ENCODE assay signal across 9 cellular contexts in genomic region chr19:14450168-14450874, GRCh38. TPM values are rescaled to one million over a fixed set of nuclear protein-coding genes. Genes with fewer than 3 reads are reported as not detected.
DNase-seq lines count a peak whose midpoint lies in the region; ATAC-seq and TF ChIP-seq lines count a peak whose summit lies in the region.
"Had no signal": no experiment of that assay in that cellular context is flagged by ENCODE, and none has a peak within 500 bp of the region (broad histone marks: within the 10 kb centered on the region; RNA-seq: fewer than 3 reads in every experiment).

No MANE protein-coding gene starts in this region.

- H3K4me1 ChIP-seq in heart left ventricle, result no peaks in the 10 kb centered on the region
- H3K4me1 ChIP-seq: pancreas had no signal

- H3K9me3 Mint-ChIP-seq in activated naive CD8-positive, alpha-beta T cell (ENCODE audit: low read depth), result no peaks in the 10 kb centered on the region
- no peaks in the 10 kb centered on the region for H3K9me3 Mint-ChIP-seq in natural killer cell

- no peak overlapping the region for H3K27ac ChIP-seq in heart left ventricle
- H3K27ac ChIP-seq: pancreas had no signal

- intact Hi-C loops in heart left ventricle (cut with DNase I), result no loop called here
- intact Hi-C loops in Right ventricle myocardium superior (cut with DNase I), result no loop called here
- intact Hi-C loops in natural killer cell (cut with micrococcal nuclease), result no loop called here

- H3K4me3 ChIP-seq in heart left ventricle, result no peak overlapping the region
- H3K4me3 ChIP-seq: pancreas had no signal

- peak in 2 of 5 donors; percentile 15 to 40 for DNase-seq in heart left ventricle
- DNase-seq in Right ventricle myocardium superior, result no peak
- DNase-seq in natural killer cell, result peak; percentile 56

- no peaks in the 10 kb centered on the region for H3K27me3 ChIP-seq in heart left ventricle
- H3K27me3 ChIP-seq: pancreas had no signal

- 83 to 86% (median 85%) methylated on average over 28 to 30 of the region's 30 CpGs for WGBS in heart left ventricle, 4 donors

- H3K9me3 ChIP-seq in heart left ventricle, result no peaks in the 10 kb centered on the region
- H3K9me3 ChIP-seq: pancreas had no signal

- H3K36me3 Mint-ChIP-seq in activated naive CD8-positive, alpha-beta T cell, result peaks cover 10% of the 10 kb centered on the region
- H3K36me3 Mint-ChIP-seq in natural killer cell, result no peaks in the 10 kb centered on the region

- peaks cover 5 to 100% (median 97%) of the 10 kb centered on the region in 9 donors for H3K36me3 ChIP-seq in heart left ventricle

- no peaks in the 10 kb centered on the region for H3K27me3 Mint-ChIP-seq in activated naive CD8-positive, alpha-beta T cell
- H3K27me3 Mint-ChIP-seq in natural killer cell (ENCODE audit: low read depth in 2 of 2), result no peaks in the 10 kb centered on the region

- H3K27ac Mint-ChIP-seq in activated naive CD8-positive, alpha-beta T cell, result peak overlapping the region; percentile 16
- H3K27ac Mint-ChIP-seq in natural killer cell, result peak overlapping the region; percentile 69

- TF ChIP-seq CTCF in heart left ventricle (IDR thresholded peaks at IDR 0.05) (no peak), natural killer cell (IDR thresholded peaks at IDR 0.05) (no peak)

- no peak overlapping the region for H3K4me3 Mint-ChIP-seq in activated naive CD8-positive, alpha-beta T cell
- H3K4me3 Mint-ChIP-seq in natural killer cell, result no peak overlapping the region

- ATAC-seq in heart left ventricle (peak; percentile 44 to 63 (median 50)), Right ventricle myocardium superior (ENCODE audit: poor library complexity) (no peak), SK-N-SH treated with all-trans-retinoic acid at 6 μM for 48 hours (peak; percentile 95), natural killer cell (peak; percentile 90 to 99 (median 96)), HG03139 (IDR thresholded peaks at IDR 0.05; ENCODE audit: unreplicated experiment) (no peak), GM19397 (IDR thresholded peaks at IDR 0.05; ENCODE audit: unreplicated experiment) (no peak), GM21717 (IDR thresholded peaks at IDR 0.05; ENCODE audit: unreplicated experiment) (no peak)

- H3K4me1 Mint-ChIP-seq in activated naive CD8-positive, alpha-beta T cell (ENCODE audit: low read depth), result peaks cover 14% of the 10 kb centered on the region
- H3K4me1 Mint-ChIP-seq in natural killer cell, result peaks cover 12 to 28% of the 10 kb centered on the region in 2 donors

- TF ChIP-seq POLR2A in heart left ventricle (IDR thresholded peaks at IDR 0.05), result no peak

TF ChIP-seq in SK-N-SH treated with all-trans-retinoic acid at 6 μM for 48 hours, 23 proteins besides CTCF, POLR2A, EP300 and RAD21:
- no peak for TF ChIP-seq ZFP30 (CRISPR knock-in tag; IDR thresholded peaks at IDR 0.05)
- no peak for TF ChIP-seq ZNF565 (CRISPR knock-in tag; conservative IDR thresholded peaks at IDR 0.05; ENCODE audit: low read depth)
- no peak for TF ChIP-seq ESRRG (CRISPR knock-in tag; IDR thresholded peaks at IDR 0.05)
- no peak for TF ChIP-seq CSDC2 (CRISPR knock-in tag; IDR thresholded peaks at IDR 0.05)
- TF ChIP-seq ZFP3 (CRISPR knock-in tag; IDR thresholded peaks at IDR 0.05), result no peak
- no peak for TF ChIP-seq CSRNP3 (CRISPR knock-in tag; IDR thresholded peaks at IDR 0.05)
- no peak for TF ChIP-seq TCF4 (CRISPR knock-in tag; IDR thresholded peaks at IDR 0.05; ENCODE audit: borderline replicate concordance)
- no peak for TF ChIP-seq CREB5 (CRISPR knock-in tag; IDR thresholded peaks at IDR 0.05; ENCODE audit: low read depth)
- TF ChIP-seq ARNTL (CRISPR knock-in tag; IDR thresholded peaks at IDR 0.05; ENCODE audit: borderline replicate concordance, low read depth), result no peak
- TF ChIP-seq TSHZ2 (CRISPR knock-in tag; IDR thresholded peaks at IDR 0.05), result no peak
- no peak for TF ChIP-seq OSR1 (CRISPR knock-in tag; IDR thresholded peaks at IDR 0.05)
- TF ChIP-seq PPARA (CRISPR knock-in tag; IDR thresholded peaks at IDR 0.05; ENCODE audit: borderline replicate concordance), result no peak
- TF ChIP-seq GLIS3 (CRISPR knock-in tag; IDR thresholded peaks at IDR 0.05), result no peak
- TF ChIP-seq ZNF8 (CRISPR knock-in tag; IDR thresholded peaks at IDR 0.05), result no peak
- TF ChIP-seq SNAI2 (CRISPR knock-in tag; IDR thresholded peaks at IDR 0.05), result no peak
- TF ChIP-seq ZNF70 (CRISPR knock-in tag; IDR thresholded peaks at IDR 0.05), result no peak

RNA-seq across cellular contexts. Expression of gene PKN1, which starts 17.2 kb away (rescaled TPM):
- total RNA-seq in heart left ventricle, result 100 to 1,000 TPM; 119 to 206 (median 136) TPM
- polyA plus RNA-seq in heart left ventricle, result 100 to 1,000 TPM; 109 to 126 TPM
- total RNA-seq in Right ventricle myocardium superior, result 129 TPM
- 100 to 1,000 TPM; 323 to 351 (median 350) TPM for total RNA-seq in natural killer cell

RNA-seq across cellular contexts. Expression of gene PTGER1, which starts 24.8 kb away (rescaled TPM):
- total RNA-seq in heart left ventricle, result under 1 TPM in 1 of 9 donors, not detected in 8; 0.35 TPM
- under 1 TPM in 1 of 2 donors, not detected in 1; 0.15 TPM for polyA plus RNA-seq in heart left ventricle
- total RNA-seq in Right ventricle myocardium superior, result not detected
- total RNA-seq in natural killer cell, result under 1 TPM in 2 of 3 donors, not detected in 1; 0.35 to 0.73 TPM

RNA-seq across cellular contexts. Expression of gene DDX39A, which starts 31.2 kb away (rescaled TPM):
- total RNA-seq in heart left ventricle, result 10 to 100 TPM; 18.0 to 44.4 (median 30.2) TPM
- polyA plus RNA-seq in heart left ventricle, result 100 to 1,000 TPM in 1 of 2 donors, 10 to 100 TPM in 1; 42.4 to 109 TPM
- 29.1 TPM for total RNA-seq in Right ventricle myocardium superior
- 100 to 1,000 TPM; 397 to 569 (median 557) TPM for total RNA-seq in natural killer cell

RNA-seq across cellular contexts. Expression of gene GIPC1, which starts 45.6 kb away (rescaled TPM):
- 10 to 100 TPM; 44.9 to 82.7 (median 49.3) TPM for total RNA-seq in heart left ventricle
- 10 to 100 TPM; 54.9 to 87.4 TPM for polyA plus RNA-seq in heart left ventricle
- 48.9 TPM for total RNA-seq in Right ventricle myocardium superior
- 10 to 100 TPM; 25.3 to 34.5 (median 31.4) TPM for total RNA-seq in natural killer cell

Comparison
In these comparisons a context has a peak if more than half of its experiments do, and no peak if none do; other contexts are left out.
1. ATAC-seq: peak in heart left ventricle (4 of 4), SK-N-SH treated with all-trans-retinoic acid at 6 μM for 48 hours (single experiment) and natural killer cell (3 of 3); none in Right ventricle myocardium superior (single experiment), HG03139 (single experiment), GM19397 (single experiment) and GM21717 (single experiment).
2. RNA of gene DDX39A, which starts 31.2 kb away (total RNA-seq): 397 to 569 TPM in natural killer cell; 18.0 to 44.4 TPM in heart left ventricle and 29.1 TPM in Right ventricle myocardium superior (single experiment); every median in the first group is over 4 times any median in the second.